ENCODE assay signal across 10 cellular contexts in genomic region chr12:131948166-131948712, GRCh38. TPM values are rescaled to one million over a fixed set of nuclear protein-coding genes. Genes with fewer than 3 reads are reported as not detected.
DNase-seq lines count a peak whose midpoint lies in the region; ATAC-seq and TF ChIP-seq lines count a peak whose summit lies in the region.
"Had no signal": no experiment of that assay in that cellular context is flagged by ENCODE, and none has a peak within 500 bp of the region (broad histone marks: within the 10 kb centered on the region; RNA-seq: fewer than 3 reads in every experiment).

No MANE protein-coding gene starts in this region.

- TF ChIP-seq POLR2A in stomach (IDR thresholded peaks at IDR 0.05), result no peak

- no peaks in the 10 kb centered on the region for H3K27me3 ChIP-seq in stomach

- peak overlapping the region; percentile 88 for H3K27ac Mint-ChIP-seq in activated CD4-positive, alpha-beta T cell treated with anti-CD3 and anti-CD28 coated beads, Interleukin-2, amount 10 ng/mL, durations not matched to agents 7 days and 5 days
- H3K27ac Mint-ChIP-seq in activated CD8-positive, alpha-beta memory T cell treated with anti-CD3 and anti-CD28 coated beads, Interleukin-2, amount 10 ng/mL, durations not matched to agents 7 days and 5 days, result peak overlapping the region; percentile 74
- peak overlapping the region; percentile 79 to 95 (median 86) for H3K27ac Mint-ChIP-seq in immature natural killer cell

- no peaks in the 10 kb centered on the region for H3K9me3 Mint-ChIP-seq in activated CD4-positive, alpha-beta T cell treated with anti-CD3 and anti-CD28 coated beads, Interleukin-2, amount 10 ng/mL, durations not matched to agents 7 days and 5 days
- H3K9me3 Mint-ChIP-seq in activated CD8-positive, alpha-beta memory T cell treated with anti-CD3 and anti-CD28 coated beads, Interleukin-2, amount 10 ng/mL, durations not matched to agents 7 days and 5 days (ENCODE audit: low read depth), result no peaks in the 10 kb centered on the region
- no peaks in the 10 kb centered on the region for H3K9me3 Mint-ChIP-seq in immature natural killer cell

- no peak for TF ChIP-seq EP300 in stomach (IDR thresholded peaks at IDR 0.05)

- POLR2A ChIA-PET in activated CD4-positive, alpha-beta T cell treated with anti-CD3 and anti-CD28 coated beads, Interleukin-2, amount 10 ng/mL, durations not matched to agents 7 days and 5 days (lab: Charles Lee), result no interaction called here

- H3K4me1 Mint-ChIP-seq in activated CD4-positive, alpha-beta T cell treated with anti-CD3 and anti-CD28 coated beads, Interleukin-2, amount 10 ng/mL, durations not matched to agents 7 days and 5 days, result peaks cover 33% of the 10 kb centered on the region
- H3K4me1 Mint-ChIP-seq in activated CD8-positive, alpha-beta memory T cell treated with anti-CD3 and anti-CD28 coated beads, Interleukin-2, amount 10 ng/mL, durations not matched to agents 7 days and 5 days, result peaks cover 40% of the 10 kb centered on the region
- H3K4me1 Mint-ChIP-seq in immature natural killer cell, result peaks cover 35 to 39% of the 10 kb centered on the region in 2 donors

- H3K27ac ChIP-seq in stomach, result peak overlapping the region in 4 of 5 donors; percentile 80 to 91 (median 84)

- ATAC-seq in activated CD8-positive, alpha-beta memory T cell treated with anti-CD3 and anti-CD28 coated beads, Interleukin-2, amount 10 ng/mL, durations not matched to agents 7 days and 5 days, result no peak
- ATAC-seq: left colon had no signal

- peaks cover 4 to 22% (median 18%) of the 10 kb centered on the region in 4 donors for H3K36me3 ChIP-seq in stomach

- peaks cover 8% of the 10 kb centered on the region for H3K36me3 Mint-ChIP-seq in activated CD4-positive, alpha-beta T cell treated with anti-CD3 and anti-CD28 coated beads, Interleukin-2, amount 10 ng/mL, durations not matched to agents 7 days and 5 days (ENCODE audit: low read depth)
- H3K36me3 Mint-ChIP-seq in activated CD8-positive, alpha-beta memory T cell treated with anti-CD3 and anti-CD28 coated beads, Interleukin-2, amount 10 ng/mL, durations not matched to agents 7 days and 5 days, result peaks cover 18% of the 10 kb centered on the region
- H3K36me3 Mint-ChIP-seq in immature natural killer cell, result peaks cover 0 to 6% (median 0%) of the 10 kb centered on the region in 3 donors

- intact Hi-C loops in stomach (cut with DNase I; ENCODE audit: low total_unique reads), result no loop called here

- H3K4me3 Mint-ChIP-seq in activated CD4-positive, alpha-beta T cell treated with anti-CD3 and anti-CD28 coated beads, Interleukin-2, amount 10 ng/mL, durations not matched to agents 7 days and 5 days, result peak overlapping the region; percentile 77
- peak overlapping the region; percentile 7 for H3K4me3 Mint-ChIP-seq in activated CD8-positive, alpha-beta memory T cell treated with anti-CD3 and anti-CD28 coated beads, Interleukin-2, amount 10 ng/mL, durations not matched to agents 7 days and 5 days
- peak overlapping the region; percentile 80 to 86 (median 85) for H3K4me3 Mint-ChIP-seq in immature natural killer cell

- DNase-seq in activated CD4-positive, alpha-beta T cell treated with anti-CD3 and anti-CD28 coated beads, Interleukin-2, amount 10 ng/mL, durations not matched to agents 7 days and 5 days, result no peak
- DNase-seq in activated CD4-positive, alpha-beta T cell treated with anti-CD3 and anti-CD28 coated beads, Interleukin-2, amount 50 U/mL, for 4 hours, result no peak
- no peak for DNase-seq in activated CD8-positive, alpha-beta memory T cell treated with anti-CD3 and anti-CD28 coated beads, Interleukin-2, amount 10 ng/mL, durations not matched to agents 7 days and 5 days
- peak in 1 of 3 donors; percentile 7 for DNase-seq in immature natural killer cell
- no peak for DNase-seq in stomach
- DNase-seq in SIG-M5 treated with dmso at 0.1 percent for 504 hours (lab: John Stamatoyannopoulos, UW; ENCODE audit: unreplicated experiment), result no peak
- DNase-seq in superior temporal gyrus (ENCODE audit: extremely low spot score), result no peak
- no peak for DNase-seq in HT-29 (ENCODE audit: low spot score)
- DNase-seq: left colon, NCI-H1436 had no signal

- H3K27me3 Mint-ChIP-seq in activated CD4-positive, alpha-beta T cell treated with anti-CD3 and anti-CD28 coated beads, Interleukin-2, amount 10 ng/mL, durations not matched to agents 7 days and 5 days, result no peaks in the 10 kb centered on the region
- H3K27me3 Mint-ChIP-seq in activated CD8-positive, alpha-beta memory T cell treated with anti-CD3 and anti-CD28 coated beads, Interleukin-2, amount 10 ng/mL, durations not matched to agents 7 days and 5 days, result no peaks in the 10 kb centered on the region
- H3K27me3 Mint-ChIP-seq in immature natural killer cell (ENCODE audit: low read depth in 3 of 3), result peaks cover 4 to 16% (median 5%) of the 10 kb centered on the region in 3 donors

- H3K4me1 ChIP-seq in stomach, result peaks cover 15 to 48% (median 39%) of the 10 kb centered on the region in 4 donors

- TF ChIP-seq CTCF in stomach (IDR thresholded peaks at IDR 0.05), result no peak

- no peaks in the 10 kb centered on the region for H3K9me3 ChIP-seq in stomach

- 44 to 63% (median 55%) methylated on average over 1 of the region's 1 CpG for WGBS in stomach, 5 donors

- CTCF ChIA-PET in activated CD4-positive, alpha-beta T cell treated with anti-CD3 and anti-CD28 coated beads, Interleukin-2, amount 10 ng/mL, durations not matched to agents 7 days and 5 days (lab: Charles Lee), result no interaction called here
- CTCF ChIA-PET in activated CD8-positive, alpha-beta memory T cell treated with anti-CD3 and anti-CD28 coated beads, Interleukin-2, amount 10 ng/mL, durations not matched to agents 7 days and 5 days (lab: Charles Lee), result interaction anchor here (2.3 kb wide), 1 partner anchor 18 kb away, joined by 7 read pairs; the partner anchor contains the start of gene PUS1

- H3K4me3 ChIP-seq in stomach, result no peak overlapping the region

RNA-seq across cellular contexts. Expression of gene EP400, which starts 1.5 kb away (rescaled TPM):
- 10 to 100 TPM; 53.9 to 57.0 TPM for total RNA-seq in activated CD4-positive, alpha-beta T cell treated with anti-CD3 and anti-CD28 coated beads, Interleukin-2, amount 10 ng/mL, durations not matched to agents 7 days and 5 days
- total RNA-seq in activated CD8-positive, alpha-beta memory T cell treated with anti-CD3 and anti-CD28 coated beads, Interleukin-2, amount 10 ng/mL, durations not matched to agents 7 days and 5 days, result 10 to 100 TPM; 54.1 to 68.0 TPM
- polyA plus RNA-seq in immature natural killer cell (1 to 10 TPM in 1 of 3 donors, under 1 TPM in 2; 0.05 to 4.1 (median 0.74) TPM), stomach (10 to 100 TPM in 1 of 3 donors, 1 to 10 TPM in 2; 5.2 to 12.0 (median 6.4) TPM)
- 10 to 100 TPM; 21.3 to 39.8 (median 24.5) TPM for total RNA-seq in stomach
- 8.3 and 12.2 TPM in 2 replicates for total RNA-seq in HT-29 (2014; rRNA removed; shearing (Covaris generic))

RNA-seq across cellular contexts. Expression of gene PUS1, which starts 19.2 kb away (rescaled TPM):
- total RNA-seq in activated CD4-positive, alpha-beta T cell treated with anti-CD3 and anti-CD28 coated beads, Interleukin-2, amount 10 ng/mL, durations not matched to agents 7 days and 5 days, result 10 to 100 TPM; 34.4 to 45.7 TPM
- total RNA-seq in activated CD8-positive, alpha-beta memory T cell treated with anti-CD3 and anti-CD28 coated beads, Interleukin-2, amount 10 ng/mL, durations not matched to agents 7 days and 5 days, result 10 to 100 TPM; 64.2 to 69.3 TPM
- polyA plus RNA-seq in immature natural killer cell (10 to 100 TPM in 1 of 3 donors, 1 to 10 TPM in 2; 4.4 to 14.5 (median 6.2) TPM), stomach (10 to 100 TPM; 12.6 to 26.3 (median 12.8) TPM)
- 10 to 100 TPM in 3 of 5 donors, 1 to 10 TPM in 2; 3.1 to 13.9 (median 12.3) TPM for total RNA-seq in stomach
- total RNA-seq in HT-29 (2014; rRNA removed; shearing (Covaris generic)), result 70.5 and 73.8 TPM in 2 replicates

RNA-seq across cellular contexts. Expression of gene ULK1, which starts 53.8 kb away (rescaled TPM):
- total RNA-seq in activated CD4-positive, alpha-beta T cell treated with anti-CD3 and anti-CD28 coated beads, Interleukin-2, amount 10 ng/mL, durations not matched to agents 7 days and 5 days, result 10 to 100 TPM; 28.1 to 36.1 TPM
- total RNA-seq in activated CD8-positive, alpha-beta memory T cell treated with anti-CD3 and anti-CD28 coated beads, Interleukin-2, amount 10 ng/mL, durations not matched to agents 7 days and 5 days, result 10 to 100 TPM; 20.2 to 24.4 TPM
- polyA plus RNA-seq in immature natural killer cell (1 to 10 TPM in 1 of 3 donors, under 1 TPM in 1, not detected in 1; 0.36 to 1.2 TPM), stomach (10 to 100 TPM; 10.2 to 16.9 (median 15.5) TPM)
- 10 to 100 TPM; 14.3 to 45.1 (median 23.3) TPM for total RNA-seq in stomach
- 4.9 and 9.6 TPM in 2 replicates for total RNA-seq in HT-29 (2014; rRNA removed; shearing (Covaris generic))

Comparison
In these comparisons a context has a peak if more than half of its experiments do, and no peak if none do; other contexts are left out.
1. H3K4me3 Mint-ChIP-seq: peak in every context shown above with its lines; median percentile 85 in immature natural killer cell; 77 in activated CD4-positive, alpha-beta T cell treated with anti-CD3 and anti-CD28 coated beads, Interleukin-2, amount 10 ng/mL, durations not matched to agents 7 days and 5 days; 7 in activated CD8-positive, alpha-beta memory T cell treated with anti-CD3 and anti-CD28 coated beads, Interleukin-2, amount 10 ng/mL, durations not matched to agents 7 days and 5 days.